18 cellular contexts compared by ENCODE assay signal in genomic region chr10:132926070-132926469, GRCh38. TPM values are rescaled to one million over a fixed set of nuclear protein-coding genes. Genes with fewer than 3 reads are reported as not detected.
"Had no signal": no experiment of that assay in that cellular context is flagged by ENCODE, and none has a peak within 500 bp of the region (broad histone marks: within the 10 kb centered on the region; RNA-seq: fewer than 3 reads in every experiment).

No MANE protein-coding gene starts in this region.

- H3K4me3 ChIP-seq: coronary artery, left lung, sigmoid colon, skin epidermis, stomach, thoracic aorta, transverse colon had no signal

- H3K36me3 Mint-ChIP-seq: naive B cell had no signal

- H3K27me3 ChIP-seq: neutrophil, transverse colon had no signal

- H3K4me1 ChIP-seq: left lung, sigmoid colon, stomach, transverse colon had no signal

- H3K9me3 ChIP-seq: left lung, neutrophil, sigmoid colon, stomach, thoracic aorta, transverse colon had no signal

- FAIRE-seq: frontal cortex had no signal

- ATAC-seq: left lung had no signal

- H3K36me3 ChIP-seq: left lung, neutrophil, sigmoid colon, stomach, thoracic aorta, transverse colon had no signal

- H3K4me3 Mint-ChIP-seq: naive B cell, nephron progenitor cell had no signal

- H3K9me3 Mint-ChIP-seq: naive B cell, nephron progenitor cell had no signal

- H3K27ac ChIP-seq: coronary artery, left lung, neutrophil, sigmoid colon, skin epidermis, stomach, thoracic aorta, transverse colon had no signal

- DNase-seq: effector CD4-positive, alpha-beta T cell; islet precursor cell; mesendoderm; naive B cell; nephron progenitor cell; sigmoid colon; stimulated activated CD4-positive, alpha-beta T cell treated with anti-CD3 and anti-CD28 coated beads, Interleukin-12 subunit alpha, Interleukin-12 subunit beta, amount 100 ng/mL, for 4 hours; stimulated activated naive CD4-positive, alpha-beta T cell; stomach; substantia nigra; transverse colon had no signal

RNA-seq across cellular contexts. Expression of gene CFAP46, which starts 16.3 kb away (rescaled TPM):
- total RNA-seq: thoracic aorta, transverse colon had no signal
- polyA plus RNA-seq: urinary bladder had no signal
